In the genomic region with DNA sequence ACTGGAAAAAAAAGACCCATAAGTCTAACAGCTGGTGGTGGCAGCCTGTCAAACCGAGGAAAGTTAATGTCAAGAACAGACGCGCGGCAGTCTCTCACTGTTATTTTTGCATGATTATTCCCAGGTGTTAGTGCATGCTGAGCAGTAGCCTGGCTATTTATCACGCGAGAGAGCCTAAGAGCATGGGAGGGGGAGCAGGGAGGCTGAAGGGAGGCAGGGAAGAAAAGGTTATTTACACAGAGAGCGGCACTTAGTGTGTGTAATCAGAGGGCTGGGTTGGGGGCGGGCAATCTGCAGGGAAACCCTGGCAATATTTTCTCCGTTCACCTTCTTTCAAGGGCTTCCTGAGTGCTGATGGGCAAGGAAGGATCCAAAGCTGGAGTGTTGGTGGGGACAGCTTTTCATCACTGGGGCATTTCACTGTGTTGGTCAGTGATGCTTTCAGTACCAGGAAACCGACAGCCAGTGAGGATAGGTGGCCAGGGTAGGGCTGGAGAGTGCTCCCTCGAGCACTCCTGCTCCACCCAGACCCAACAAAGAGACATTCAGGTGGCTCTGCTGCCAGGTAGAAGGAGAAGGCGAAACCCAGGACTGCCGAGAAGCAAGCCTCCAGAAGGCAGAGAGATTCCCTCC, we compare ENCODE assay signal across 10 cellular contexts. TPM values are rescaled to one million over a fixed set of nuclear protein-coding genes. Genes with fewer than 3 reads are reported as not detected.
DNase-seq lines count a peak whose midpoint lies in the region; ATAC-seq lines count a peak whose summit lies in the region.
"Had no signal": no experiment of that assay in that cellular context is flagged by ENCODE, and none has a peak within 500 bp of the region (broad histone marks: within the 10 kb centered on the region; RNA-seq: fewer than 3 reads in every experiment).

No MANE protein-coding gene starts in this region.

- ATAC-seq in naive B cell (ENCODE audit: low read depth in 2 of 2) (no peak), GM21737 (IDR thresholded peaks at IDR 0.05; ENCODE audit: unreplicated experiment) (no peak), GM19397 (IDR thresholded peaks at IDR 0.05; ENCODE audit: unreplicated experiment) (no peak)

- DNase-seq in DMS53 (lab: John Stamatoyannopoulos, UW) (peak; percentile 92), NCI-H2171 (lab: John Stamatoyannopoulos, UW) (peak; percentile 77), naive B cell (no peak), CD1c-positive myeloid dendritic cell (ENCODE audit: extremely low spot score) (no peak), GF-D8 (lab: John Stamatoyannopoulos, UW) (no peak)
- DNase-seq: cerebellar nuclear complex; stimulated activated CD4-positive, alpha-beta T cell treated with anti-CD3 and anti-CD28 coated beads, Interleukin-4, amount 100 ng/mL, for 1 hour had no signal

- peaks cover 0 to 4% (median 0%) of the 10 kb centered on the region in 7 donors for H3K9me3 Mint-ChIP-seq in naive B cell

- peak overlapping the region in 1 of 2 donors; percentile 27 for H3K9ac ChIP-seq in duodenal mucosa (ENCODE audit: low read depth in 1 of 2, low read length in 2 of 2)

- no peaks in the 10 kb centered on the region for H3K27me3 ChIP-seq in duodenal mucosa (ENCODE audit: control insufficient read depth in 1 of 2, insufficient read depth in 2 of 2, low read length in 2 of 2)

- H3K36me3 Mint-ChIP-seq in naive B cell = peaks cover 6 to 8% of the 10 kb centered on the region in 2 donors

- H3K36me3 ChIP-seq in duodenal mucosa (ENCODE audit: control insufficient read depth in 1 of 2, insufficient read depth in 2 of 2, low read length in 2 of 2) = no peaks in the 10 kb centered on the region

- H3K4me3 ChIP-seq in duodenal mucosa (ENCODE audit: low read depth in 1 of 2, low read length in 2 of 2) = peak overlapping the region; percentile 33 to 37

- H3K27me3 Mint-ChIP-seq in naive B cell = peaks cover 0 to 7% (median 3%) of the 10 kb centered on the region in 3 donors

- H3K9me3 ChIP-seq in duodenal mucosa (ENCODE audit: control insufficient read depth in 1 of 2, low read length in 2 of 2) = no peaks in the 10 kb centered on the region

- peak overlapping the region; percentile 65 to 88 (median 80) for H3K4me3 Mint-ChIP-seq in naive B cell

- H3K27ac Mint-ChIP-seq in naive B cell = peak overlapping the region; percentile 73 to 96 (median 92)

- no peak overlapping the region for H3K27ac ChIP-seq in duodenal mucosa (ENCODE audit: low read depth, low read length)

- H3K4me1 ChIP-seq in duodenal mucosa (ENCODE audit: control insufficient read depth in 1 of 2, insufficient read depth in 2 of 2, low read length in 2 of 2) = peaks cover 45 to 54% of the 10 kb centered on the region in 2 donors

- H3K4me1 Mint-ChIP-seq in naive B cell = peaks cover 60 to 81% (median 70%) of the 10 kb centered on the region in 3 donors

RNA-seq across cellular contexts. Expression of a gene that starts 39.6 kb away (rescaled TPM):
- 1 to 10 TPM; 3.7 to 8.7 (median 6.0) TPM for polyA plus RNA-seq in naive B cell (ENCODE audit: low read depth in 6 of 6)

Comparison
In these comparisons a context has a peak if more than half of its experiments do, and no peak if none do; other contexts are left out.
1. DNase-seq: peak in DMS53 (single experiment) and NCI-H2171 (single experiment); none in naive B cell (single experiment), CD1c-positive myeloid dendritic cell (single experiment) and GF-D8 (single experiment).